Comparison of ENCODE assay signal across 11 cellular contexts in genomic region chr14:85565862-85566296, GRCh38. TPM values are rescaled to one million over a fixed set of nuclear protein-coding genes. Genes with fewer than 3 reads are reported as not detected.
DNase-seq lines count a peak whose midpoint lies in the region; ATAC-seq, FAIRE-seq and TF ChIP-seq lines count a peak whose summit lies in the region.
"Had no signal": no experiment of that assay in that cellular context is flagged by ENCODE, and none has a peak within 500 bp of the region (broad histone marks: within the 10 kb centered on the region; RNA-seq: fewer than 3 reads in every experiment).

No MANE protein-coding gene starts in this region.

- H3K9me3 ChIP-seq in pancreas, result no peaks in the 10 kb centered on the region
- H3K9me3 ChIP-seq: lower lobe of right lung had no signal

- 47 to 51% methylated on average over 3 of the region's 3 CpGs for WGBS in pancreas, 2 donors

- no peak for FAIRE-seq in RCC 7860 (lab: Jason Lieb, UNC)
- FAIRE-seq in pancreas (lab: Jason Lieb, UNC), result no peak
- FAIRE-seq: GM12891 had no signal

- H3K4me3 ChIP-seq in pancreas (no peak overlapping the region), dorsolateral prefrontal cortex (no peak overlapping the region)
- H3K4me3 ChIP-seq: lower lobe of right lung had no signal

- H3K36me3 ChIP-seq in pancreas, result no peaks in the 10 kb centered on the region
- H3K36me3 ChIP-seq: lower lobe of right lung had no signal

- H3K4me1 ChIP-seq in pancreas, result no peaks in the 10 kb centered on the region
- H3K4me1 ChIP-seq: lower lobe of right lung had no signal

- intact Hi-C loops in pancreas (cut with DNase I), result no loop called here
- intact Hi-C loops in dorsolateral prefrontal cortex (cut with DNase I), result no loop called here

- H3K27ac ChIP-seq in epithelial cell of prostate (peak overlapping the region; percentile 79), pancreas (peak overlapping the region in 2 of 4 donors; percentile 70 to 73), dorsolateral prefrontal cortex (peak overlapping the region in 22 of 59 donors; percentile 1 to 64 (median 34))
- H3K27ac ChIP-seq: lower lobe of right lung had no signal

- ATAC-seq in pancreas, result peak; percentile 56 to 69 (median 66)
- ATAC-seq in GM18907 (IDR thresholded peaks at IDR 0.05; ENCODE audit: unreplicated experiment), result no peak
- no peak for ATAC-seq in HG02588 (IDR thresholded peaks at IDR 0.05; ENCODE audit: unreplicated experiment)
- ATAC-seq: lower lobe of right lung had no signal

- H3K27me3 ChIP-seq in pancreas (no peaks in the 10 kb centered on the region), dorsolateral prefrontal cortex (no peaks in the 10 kb centered on the region)

- no peak for TF ChIP-seq CTCF in pancreas (IDR thresholded peaks at IDR 0.05)
- no peak for TF ChIP-seq CTCF in dorsolateral prefrontal cortex (IDR thresholded peaks at IDR 0.05 in 54 of 56, conservative IDR thresholded peaks at IDR 0.05 in 2 of 56; ENCODE audit: low read depth in 1 of 56, partially characterized antibody in 56 of 56)

- peak; percentile 40 for DNase-seq in EH (ENCODE audit: low read depth)
- peak; percentile 30 for DNase-seq in RCC 7860 (ENCODE audit: low spot score)
- DNase-seq in epithelial cell of prostate (ENCODE audit: low read depth, low spot score), result peak; percentile 53
- peak in 2 of 6 donors; percentile 31 to 36 for DNase-seq in pancreas
- DNase-seq in C1 segment of cervical spinal cord (lab: John Stamatoyannopoulos, UW), result no peak
- no peak for DNase-seq in dorsolateral prefrontal cortex
- DNase-seq: activated CD8-positive, alpha-beta memory T cell treated with anti-CD3 and anti-CD28 coated beads, Interleukin-2, amount 50 U/mL, for 48 hours; lower lobe of right lung had no signal

RNA-seq across cellular contexts. Expression of gene FLRT2, which starts 35.9 kb away (rescaled TPM):
- total RNA-seq in pancreas (100 to 1,000 TPM in 3 of 6 donors, 10 to 100 TPM in 3; 62.8 to 229 (median 91.7) TPM), dorsolateral prefrontal cortex (100 to 1,000 TPM in 98 of 120 experiments, 10 to 100 TPM in 22; 29.4 to 209 (median 120) TPM)
- polyA plus RNA-seq in pancreas, result 100 to 1,000 TPM; 119 to 125 TPM

Comparison
In these comparisons a context has a peak if more than half of its experiments do, and no peak if none do; other contexts are left out.
1. DNase-seq: peak in EH (single experiment), RCC 7860 (single experiment) and epithelial cell of prostate (single experiment); none in C1 segment of cervical spinal cord (0 of 14) and dorsolateral prefrontal cortex (0 of 10).
2. ATAC-seq: peak in pancreas (4 of 4); none in GM18907 (single experiment) and HG02588 (single experiment).